In the genomic region with DNA sequence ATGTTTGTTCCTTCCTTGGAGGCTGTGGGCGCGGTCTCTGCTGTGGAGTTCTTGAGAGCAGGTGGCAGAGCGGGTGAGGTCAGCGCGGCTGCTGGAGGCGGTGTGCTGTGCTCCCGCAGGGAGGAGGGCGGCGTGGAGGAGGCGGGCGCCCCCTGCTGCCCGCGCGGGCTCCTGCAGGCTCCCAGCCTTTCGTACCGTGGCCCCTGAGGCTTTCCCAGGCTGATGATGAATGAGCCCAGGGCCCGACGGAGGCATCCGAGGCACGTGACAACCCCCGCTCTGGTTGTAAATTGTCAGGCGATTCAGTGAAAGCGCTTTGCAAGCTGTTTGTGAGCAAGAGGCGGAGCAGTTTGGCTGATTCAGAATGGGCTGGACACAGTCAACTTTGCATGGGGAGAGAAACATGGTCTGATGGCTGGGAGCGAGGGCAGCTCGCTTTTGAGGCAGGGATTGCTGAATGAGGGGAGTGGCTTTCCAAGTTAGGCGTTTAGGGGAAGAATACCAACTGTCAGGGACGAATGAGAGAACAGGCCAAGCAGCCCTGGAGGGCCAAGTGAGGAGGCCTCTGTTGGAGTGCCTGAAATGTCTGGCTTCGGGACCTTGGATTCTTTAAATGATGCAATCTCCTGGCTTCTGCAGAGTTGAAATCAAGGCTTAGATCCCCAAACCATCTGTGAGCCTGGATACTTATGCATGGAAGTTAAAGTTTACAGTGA, we compare ENCODE assay signal across 8 cellular contexts. TPM values are rescaled to one million over a fixed set of nuclear protein-coding genes. Genes with fewer than 3 reads are reported as not detected.
DNase-seq lines count a peak whose midpoint lies in the region; ATAC-seq and TF ChIP-seq lines count a peak whose summit lies in the region.

No MANE protein-coding gene starts in this region.

- no peaks in the 10 kb centered on the region for H3K79me2 ChIP-seq in MM.1S (ENCODE audit: low read length)

- DNase-seq in COLO668 (lab: John Stamatoyannopoulos, UW; ENCODE audit: unreplicated experiment) (peak; percentile 89), MM.1S (peak; percentile 87), T-helper 17 cell (peak; percentile 57 to 74 (median 70)), anterior cingulate cortex (lab: John Stamatoyannopoulos, UW) (peak; percentile 11 to 90 (median 70)), right atrium auricular region (ENCODE audit: low spot score) (peak; percentile 72), aorta (peak; percentile 90 to 93)

- ATAC-seq in GM21619 (IDR thresholded peaks at IDR 0.05; ENCODE audit: unreplicated experiment) (peak; percentile 89), T-helper 17 cell (peak; percentile 99), aorta (ENCODE audit: low FRiP score) (peak; percentile 94)

- H3K9ac ChIP-seq in MM.1S (ENCODE audit: low read length) (no peak overlapping the region), rectal smooth muscle tissue (ENCODE audit: low read length) (no peak overlapping the region)

- H3K4me3 ChIP-seq in MM.1S (ENCODE audit: low read length), result no peak overlapping the region; the same call in 1 of the 2 replicates
- H3K4me3 ChIP-seq in right atrium auricular region, result peak overlapping the region in 1 of 2 donors; percentile 2
- no peak overlapping the region for H3K4me3 ChIP-seq in rectal smooth muscle tissue (ENCODE audit: low read length)
- no peak overlapping the region for H3K4me3 ChIP-seq in aorta (ENCODE audit: low read length in 2 of 2)

- H3K36me3 ChIP-seq in MM.1S (replicated peaks; ENCODE audit: insufficient read depth, low read length) (no peaks in the 10 kb centered on the region), right atrium auricular region (no peaks in the 10 kb centered on the region), rectal smooth muscle tissue (ENCODE audit: control insufficient read depth, insufficient read depth, low read length) (no peaks in the 10 kb centered on the region), aorta (ENCODE audit: control insufficient read depth in 1 of 2, insufficient read depth in 2 of 2, low read length in 1 of 2) (no peaks in the 10 kb centered on the region)

- peak overlapping the region; percentile 88 for H3K27ac Mint-ChIP-seq in T-helper 17 cell

- peaks cover 7% of the 10 kb centered on the region for H3K36me3 Mint-ChIP-seq in T-helper 17 cell (ENCODE audit: low read depth)

- intact Hi-C loops in aorta (cut with DNase I), result loop anchor here (2.0 to 10.0 kb wide), 5 partner anchors 132 to 355 kb away; a partner anchor contains a TSS

- H3K9me3 ChIP-seq in MM.1S (replicated peaks; ENCODE audit: insufficient read depth, low read length) (no peaks in the 10 kb centered on the region), T-helper 17 cell (ENCODE audit: control insufficient read depth, low read length, poor library complexity, severe bottlenecking) (no peaks in the 10 kb centered on the region), right atrium auricular region (no peaks in the 10 kb centered on the region), aorta (ENCODE audit: control insufficient read depth, low read length) (no peaks in the 10 kb centered on the region)

- no peaks in the 10 kb centered on the region for H3K9me2 ChIP-seq in MM.1S (replicated peaks; ENCODE audit: insufficient read depth, low read length)

- H3K4me2 ChIP-seq in MM.1S (ENCODE audit: low read depth, low read length), result peak overlapping the region; percentile 46; the same call in 1 of the 2 replicates

- H3F3A ChIP-seq in MM.1S (ENCODE audit: insufficient read depth, low read length), result no peaks in the 10 kb centered on the region

- H3K27me3 ChIP-seq in MM.1S (replicated peaks; ENCODE audit: insufficient read depth, low read length) (no peaks in the 10 kb centered on the region), right atrium auricular region (no peaks in the 10 kb centered on the region), rectal smooth muscle tissue (ENCODE audit: control insufficient read depth, insufficient read depth, low read length) (no peaks in the 10 kb centered on the region), aorta (ENCODE audit: control insufficient read depth in 1 of 2, insufficient read depth in 2 of 2, low read length in 1 of 2) (no peaks in the 10 kb centered on the region)

- H3K27ac ChIP-seq in MM.1S (ENCODE audit: low read length) (no peak overlapping the region), right atrium auricular region (peak overlapping the region in 1 of 2 donors; percentile 12), rectal smooth muscle tissue (ENCODE audit: low read depth, low read length) (peak overlapping the region; percentile 67), aorta (ENCODE audit: low read depth in 1 of 2, low read length in 2 of 2) (no peak overlapping the region)

- H3K4me1 ChIP-seq in MM.1S (ENCODE audit: low read length) (peaks cover 26% of the 10 kb centered on the region), right atrium auricular region (peaks cover 0 to 16% of the 10 kb centered on the region in 2 donors), rectal smooth muscle tissue (ENCODE audit: control insufficient read depth, insufficient read depth, low read length) (peaks cover 21% of the 10 kb centered on the region), aorta (ENCODE audit: control insufficient read depth in 1 of 2, insufficient read depth in 2 of 2, low read length in 2 of 2) (no peaks in the 10 kb centered on the region)

- H2AFZ ChIP-seq in MM.1S (ENCODE audit: low read length), result peak overlapping the region; percentile 33; the same call in 1 of the 2 replicates

- peak; percentile 98 for TF ChIP-seq CTCF in MM.1S (IDR thresholded peaks at IDR 0.05; ENCODE audit: low read length)
- TF ChIP-seq CTCF in right atrium auricular region (IDR thresholded peaks at IDR 0.05), result peak; percentile 85 to 99

- H3K4me3 Mint-ChIP-seq in T-helper 17 cell, result peak overlapping the region; percentile 47

- no peaks in the 10 kb centered on the region for H4K20me1 ChIP-seq in MM.1S (ENCODE audit: insufficient read depth, low read length)

- peaks cover 9% of the 10 kb centered on the region for H3K27me3 Mint-ChIP-seq in T-helper 17 cell

- WGBS in aorta, 2 donors, result 2 to 4% methylated on average over 29 of the region's 29 CpGs

- H3K4me1 Mint-ChIP-seq in T-helper 17 cell, result peaks cover 13% of the 10 kb centered on the region

RNA-seq across cellular contexts. Expression of a gene that starts 46.6 kb away (rescaled TPM):
- total RNA-seq in T-helper 17 cell (10 to 100 TPM in 1 of 2 donors, 1 to 10 TPM in 1; 5.8 to 13.9 TPM), right atrium auricular region (under 1 TPM in 1 of 2 donors, not detected in 1; 0.79 TPM), aorta (1 to 10 TPM; 3.8 to 5.1 TPM)
- polyA plus RNA-seq in aorta, result 1 to 10 TPM; 1.0 to 2.1 TPM
